Comparison of ENCODE assay signal across 8 cellular contexts in the genomic region with DNA sequence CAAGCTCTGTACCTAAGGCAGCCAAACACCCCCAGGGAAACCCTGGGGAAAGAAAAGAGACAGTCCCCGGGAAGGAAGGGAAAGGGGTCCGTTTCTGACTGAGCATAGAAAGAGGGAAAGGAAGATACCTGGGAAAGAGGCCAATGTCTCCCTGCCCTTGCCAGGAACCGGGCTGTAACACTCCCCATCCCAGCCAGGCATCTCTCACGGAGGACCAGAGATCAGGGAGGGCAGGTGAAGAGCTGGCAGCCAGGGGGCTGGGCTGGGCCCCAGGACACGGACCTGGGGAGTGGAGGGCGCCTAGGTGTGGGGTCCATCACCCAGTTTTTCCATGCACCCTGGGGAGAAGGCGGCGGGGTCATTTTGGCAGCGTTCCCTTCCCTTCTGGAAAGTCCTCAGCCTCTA. TPM values are rescaled to one million over a fixed set of nuclear protein-coding genes. Genes with fewer than 3 reads are reported as not detected.
DNase-seq lines count a peak whose midpoint lies in the region; ATAC-seq, FAIRE-seq and TF ChIP-seq lines count a peak whose summit lies in the region.

No MANE protein-coding gene starts in this region.

- no peak overlapping the region for H3K27ac Mint-ChIP-seq in Caco-2 (ENCODE audit: unreplicated experiment)

- no peaks in the 10 kb centered on the region for H3K36me3 ChIP-seq in Caco-2 (ENCODE audit: control insufficient read depth, insufficient read depth, low read length)
- H3K36me3 ChIP-seq in OCI-LY7 (ENCODE audit: insufficient read depth, low read length): no peaks in the 10 kb centered on the region
- H3K36me3 ChIP-seq in esophagus muscularis mucosa: no peaks in the 10 kb centered on the region
- no peaks in the 10 kb centered on the region for H3K36me3 ChIP-seq in pancreas

- WGBS in esophagus muscularis mucosa: 22% methylated on average over 9 of the region's 9 CpGs
- WGBS in pancreas, 2 donors: 10 to 12% methylated on average over 9 of the region's 9 CpGs

- H3K4me2 ChIP-seq in OCI-LY7 (ENCODE audit: low read length): peak overlapping the region; percentile 94

- H3K4me1 ChIP-seq in Caco-2: peaks cover 4% of the 10 kb centered on the region; the same call in 1 of the 2 replicates
- H3K4me1 ChIP-seq in OCI-LY7 (ENCODE audit: insufficient read depth, low read length, poor library complexity, severe bottlenecking): peaks cover 37% of the 10 kb centered on the region
- peaks cover 13 to 26% (median 21%) of the 10 kb centered on the region in 4 donors for H3K4me1 ChIP-seq in esophagus muscularis mucosa
- H3K4me1 ChIP-seq in pancreas: peaks cover 0 to 14% (median 13%) of the 10 kb centered on the region in 3 donors

- intact Hi-C loops in Caco-2 (cut with micrococcal nuclease; ENCODE audit: unreplicated experiment) (no loop called here), OCI-LY7 (cut with micrococcal nuclease; ENCODE audit: unreplicated experiment) (no loop called here), esophagus muscularis mucosa (cut with DNase I) (no loop called here), pancreas (cut with DNase I) (no loop called here)

- BruUV-seq in Caco-2 (replicated peaks; lab: Mats Ljungman, UMichigan) (no TSS peak), OCI-LY7 (replicated peaks; lab: Mats Ljungman, UMichigan) (no TSS peak)

- DNase-seq in Caco-2 (no peak), OCI-LY7 (ENCODE audit: low spot score) (no peak), esophagus muscularis mucosa (ENCODE audit: extremely low spot score) (no peak), pancreas (peak in 5 of 6 donors; percentile 22 to 73 (median 44)), NCI-H2107 (lab: John Stamatoyannopoulos, UW) (no peak), GDM1 (lab: John Stamatoyannopoulos, UW) (no peak)

- TF ChIP-seq CTCF in Caco-2 (IDR thresholded peaks at IDR 0.05; ENCODE audit: insufficient read depth in 1 of 2, low read depth in 1 of 2, low read length in 1 of 2, severe bottlenecking in 1 of 2, unreplicated experiment in 1 of 2) (no peak), OCI-LY7 (conservative IDR thresholded peaks at IDR 0.05; ENCODE audit: low read length) (no peak), esophagus muscularis mucosa (IDR thresholded peaks at IDR 0.05) (no peak), pancreas (IDR thresholded peaks at IDR 0.05) (no peak)

- H2AFZ ChIP-seq in OCI-LY7 (ENCODE audit: low read length): peak overlapping the region; percentile 98

- POLR2A ChIA-PET in Caco-2 (lab: Charles Lee): interaction anchor here (0.6 kb wide), 1 partner anchor 44 kb away, joined by 4 read pairs; no protein-coding TSS in a partner anchor
- POLR2A ChIA-PET in OCI-LY7 (lab: Charles Lee): interaction anchor here (0.6 to 2.8 kb wide), 8 partner anchors 10 to 168 kb away, joined by 3 to 15 read pairs (median 6); no protein-coding TSS in a partner anchor

- peak overlapping the region; percentile 71 for H3K4me3 Mint-ChIP-seq in Caco-2 (ENCODE audit: unreplicated experiment)

- no peaks in the 10 kb centered on the region for H3K9me3 ChIP-seq in Caco-2
- H3K9me3 ChIP-seq in OCI-LY7 (ENCODE audit: low read length): no peaks in the 10 kb centered on the region
- H3K9me3 ChIP-seq in esophagus muscularis mucosa: no peaks in the 10 kb centered on the region
- no peaks in the 10 kb centered on the region for H3K9me3 ChIP-seq in pancreas

- no peaks in the 10 kb centered on the region for H3K9me2 ChIP-seq in OCI-LY7 (ENCODE audit: insufficient read depth, low read length)

- no peak for TF ChIP-seq EP300 in esophagus muscularis mucosa (IDR thresholded peaks at IDR 0.05)

- H3K9me3 Mint-ChIP-seq in Caco-2 (ENCODE audit: unreplicated experiment): no peaks in the 10 kb centered on the region

- no peaks in the 10 kb centered on the region for H4K20me1 ChIP-seq in OCI-LY7 (ENCODE audit: insufficient read depth, low read length)

- H3K4me3 ChIP-seq in Caco-2 (ENCODE audit: low read depth, low read length) (peak overlapping the region; percentile 52; the same call in 1 of the 2 replicates), OCI-LY7 (ENCODE audit: low read depth, low read length, poor library complexity, severe bottlenecking) (peak overlapping the region; percentile 74), esophagus muscularis mucosa (peak overlapping the region; percentile 76 to 100 (median 93)), pancreas (peak overlapping the region; percentile 57 to 89 (median 86))

- peak overlapping the region; percentile 48 for H3K27ac ChIP-seq in OCI-LY7 (ENCODE audit: low read depth, low read length, poor library complexity, severe bottlenecking)
- peak overlapping the region; percentile 68 to 79 (median 74) for H3K27ac ChIP-seq in esophagus muscularis mucosa (replicated peaks in 1 of 4)
- peak overlapping the region; percentile 59 to 88 (median 84) for H3K27ac ChIP-seq in pancreas

- no peak for TF ChIP-seq POLR2A in esophagus muscularis mucosa (IDR thresholded peaks at IDR 0.05; ENCODE audit: low read depth)

- FAIRE-seq in pancreas (lab: Jason Lieb, UNC): no peak

- H3K27me3 ChIP-seq in Caco-2 (replicated peaks; ENCODE audit: control insufficient read depth, insufficient read depth, low read length): no peaks in the 10 kb centered on the region
- H3K27me3 ChIP-seq in esophagus muscularis mucosa: no peaks in the 10 kb centered on the region
- no peaks in the 10 kb centered on the region for H3K27me3 ChIP-seq in pancreas

- no peaks in the 10 kb centered on the region for H3K36me3 Mint-ChIP-seq in Caco-2 (ENCODE audit: insufficient read depth, unreplicated experiment)

- no peaks in the 10 kb centered on the region for H3K4me1 Mint-ChIP-seq in Caco-2 (ENCODE audit: low read depth, unreplicated experiment)

- no peaks in the 10 kb centered on the region for H3K79me2 ChIP-seq in OCI-LY7 (ENCODE audit: insufficient read depth, low read depth, low read length)

- peak; percentile 35 to 55 (median 44) for ATAC-seq in pancreas
- ATAC-seq in HG03045 (IDR thresholded peaks at IDR 0.05; ENCODE audit: unreplicated experiment): no peak
- ATAC-seq in HG03280 (IDR thresholded peaks at IDR 0.05; ENCODE audit: unreplicated experiment): no peak

- CTCF ChIA-PET in Caco-2 (lab: Charles Lee) (interaction anchor here (0.6 to 2.6 kb wide), 5 partner anchors 13 to 1155 kb away, joined by 3 to 21 read pairs (median 4); no protein-coding TSS in a partner anchor), OCI-LY7 (lab: Charles Lee; ENCODE audit: unreplicated experiment) (interaction anchor here (1.0 to 2.2 kb wide), 3 partner anchors 26 to 87 kb away, joined by 3 to 11 read pairs (median 5); a partner anchor contains a TSS)

- peaks cover 13% of the 10 kb centered on the region for H3K27me3 Mint-ChIP-seq in Caco-2 (ENCODE audit: insufficient read depth, unreplicated experiment)

RNA-seq across cellular contexts. Expression of a gene that starts 18.9 kb away (rescaled TPM):
- total RNA-seq in Caco-2 (2022) (32.4 and 41.2 TPM in 2 replicates), OCI-LY7 (2022) (not detected in 2 replicates), esophagus muscularis mucosa (1 to 10 TPM; 1.7 to 3.8 (median 2.4) TPM), pancreas (10 to 100 TPM; 15.0 to 24.6 (median 21.9) TPM)
- not detected in 2 replicates for total RNA-seq in OCI-LY7 (2014; rRNA removed; shearing (Covaris generic))
- 10 to 100 TPM; 24.5 to 48.8 TPM for polyA plus RNA-seq in pancreas

RNA-seq across cellular contexts. Expression of a gene that starts 25.7 kb away (rescaled TPM):
- total RNA-seq in Caco-2 (2022) (0.19 TPM in 1 of 2 replicates, not detected in the other), OCI-LY7 (2022) (8.5 and 11.7 TPM in 2 replicates), esophagus muscularis mucosa (1 to 10 TPM; 2.0 to 4.2 (median 3.4) TPM), pancreas (1 to 10 TPM; 2.2 to 7.5 (median 5.1) TPM)
- 3.9 and 4.8 TPM in 2 replicates for total RNA-seq in OCI-LY7 (2014; rRNA removed; shearing (Covaris generic))
- 1 to 10 TPM; 1.9 to 2.9 TPM for polyA plus RNA-seq in pancreas

Comparison
In these comparisons a context has a peak if more than half of its experiments do, and no peak if none do; other contexts are left out.
1. DNase-seq: peak in pancreas (5 of 6); none in Caco-2 (0 of 2), OCI-LY7 (single experiment), esophagus muscularis mucosa (single experiment), NCI-H2107 (single experiment) and GDM1 (single experiment).
2. ATAC-seq: peak in pancreas (4 of 4); none in HG03045 (single experiment) and HG03280 (single experiment).
3. Peak in every context shown above with its lines, with median percentiles within 50 percentile points of each other: H3K4me3 ChIP-seq and H3K27ac ChIP-seq.